In genomic region chr21:45076245-45076661, GRCh38 we compare ENCODE assay signal across 8 cellular contexts. TPM values are rescaled to one million over a fixed set of nuclear protein-coding genes. Genes with fewer than 3 reads are reported as not detected.
A peak's percentile ranks its signal among the peaks of the same experiment; 100 is the strongest.
DNase-seq lines count a peak whose midpoint lies in the region; ATAC-seq and TF ChIP-seq lines count a peak whose summit lies in the region.

No MANE protein-coding gene starts in this region.

- peaks cover 0 to 14% (median 0%) of the 10 kb centered on the region in 11 experiments; a peak in 6 of 22 replicates for H3K36me3 ChIP-seq in BLaER1 treated with 17β-estradiol and CSF1 and Interleukin-3, amounts not matched to agents 10 nM and 100 nM
- H3K36me3 ChIP-seq in KMS-11 (ENCODE audit: insufficient read depth) (no peaks in the 10 kb centered on the region), adipocyte (ENCODE audit: control insufficient read depth, insufficient read depth, low read length, severe bottlenecking) (no peaks in the 10 kb centered on the region)

- H3K9me3 ChIP-seq in BLaER1 treated with 17β-estradiol and CSF1 and Interleukin-3, amounts not matched to agents 10 nM and 100 nM (replicated peaks in 1 of 11), result peaks cover 0 to 5% (median 0%) of the 10 kb centered on the region in 11 experiments; a peak in 5 of 22 replicates
- no peaks in the 10 kb centered on the region for H3K9me3 ChIP-seq in adipocyte (ENCODE audit: control insufficient read depth, low read length)

- POLR2A ChIA-PET in naive thymus-derived CD8-positive, alpha-beta T cell (lab: Charles Lee), result interaction anchor here (1.3 to 1.4 kb wide), 2 partner anchors 11 to 52 kb away, joined by 3 to 4 read pairs; no protein-coding TSS in a partner anchor

- peak overlapping the region; percentile 93 to 100 (median 97); a peak in 21 of 22 replicates for H3K4me2 ChIP-seq in BLaER1 treated with 17β-estradiol and CSF1 and Interleukin-3, amounts not matched to agents 10 nM and 100 nM
- H3K4me2 ChIP-seq in KMS-11, result peak overlapping the region; percentile 77; the same call in 1 of the 2 replicates

- intact Hi-C loops in posterior vena cava (cut with DNase I), result no loop called here

- no peak for TF ChIP-seq CTCF in KMS-11 (conservative IDR thresholded peaks at IDR 0.05; ENCODE audit: low read depth, low read length)

- peaks cover 62 to 81% (median 70%) of the 10 kb centered on the region in 10 experiments for H3K4me1 ChIP-seq in BLaER1 treated with 17β-estradiol and CSF1 and Interleukin-3, amounts not matched to agents 10 nM and 100 nM
- peaks cover 26% of the 10 kb centered on the region for H3K4me1 ChIP-seq in KMS-11 (ENCODE audit: low read depth, poor library complexity, severe bottlenecking)
- peaks cover 30% of the 10 kb centered on the region for H3K4me1 ChIP-seq in adipocyte (ENCODE audit: control insufficient read depth, insufficient read depth, low read length)

- peak overlapping the region in 7 of 11 experiments; percentile 1 to 89 (median 83); a peak in 13 of 22 replicates for H3K27ac ChIP-seq in BLaER1 treated with 17β-estradiol and CSF1 and Interleukin-3, amounts not matched to agents 10 nM and 100 nM
- H3K27ac ChIP-seq in KMS-11, result no peak overlapping the region

- DNase-seq in adipocyte (ENCODE audit: low read depth), result peak; percentile 15
- DNase-seq in naive thymus-derived CD8-positive, alpha-beta T cell, result no peak
- no peak for DNase-seq in occipital lobe (lab: John Stamatoyannopoulos, UW)
- no peak for DNase-seq in posterior vena cava (ENCODE audit: low spot score)

- peak overlapping the region; percentile 19 to 93 (median 89) for H3K27ac Mint-ChIP-seq in naive thymus-derived CD8-positive, alpha-beta T cell

- H3K79me2 ChIP-seq in KMS-11 (ENCODE audit: insufficient read depth, low read depth), result peaks cover 15% of the 10 kb centered on the region

- peak overlapping the region in 9 of 11 experiments; percentile 81 to 97 (median 89); a peak in 14 of 22 replicates for H3K9ac ChIP-seq in BLaER1 treated with 17β-estradiol and CSF1 and Interleukin-3, amounts not matched to agents 10 nM and 100 nM
- no peak overlapping the region for H3K9ac ChIP-seq in KMS-11
- peak overlapping the region; percentile 88 for H3K9ac ChIP-seq in adipocyte (ENCODE audit: low read length)

- no peak for ATAC-seq in naive thymus-derived CD8-positive, alpha-beta T cell
- no peak for ATAC-seq in HG02870 (IDR thresholded peaks at IDR 0.05; ENCODE audit: unreplicated experiment)
- no peak for ATAC-seq in GM21825 (IDR thresholded peaks at IDR 0.05; ENCODE audit: unreplicated experiment)

- H3K9me3 Mint-ChIP-seq in naive thymus-derived CD8-positive, alpha-beta T cell, result no peaks in the 10 kb centered on the region

- no peak overlapping the region for H2AFZ ChIP-seq in KMS-11 (ENCODE audit: low read depth)

- H3K36me3 Mint-ChIP-seq in naive thymus-derived CD8-positive, alpha-beta T cell, result no peaks in the 10 kb centered on the region

- no peaks in the 10 kb centered on the region for H3K27me3 Mint-ChIP-seq in naive thymus-derived CD8-positive, alpha-beta T cell

- peaks cover 40 to 69% (median 60%) of the 10 kb centered on the region in 4 donors for H3K4me1 Mint-ChIP-seq in naive thymus-derived CD8-positive, alpha-beta T cell

- H3K4me3 Mint-ChIP-seq in naive thymus-derived CD8-positive, alpha-beta T cell, result peak overlapping the region; percentile 77 to 95 (median 88)

- peaks cover 0 to 20% (median 6%) of the 10 kb centered on the region in 11 experiments; a peak in 10 of 22 replicates for H3K27me3 ChIP-seq in BLaER1 treated with 17β-estradiol and CSF1 and Interleukin-3, amounts not matched to agents 10 nM and 100 nM
- H3K27me3 ChIP-seq in KMS-11 (ENCODE audit: insufficient read depth, low read depth) (no peaks in the 10 kb centered on the region), adipocyte (replicated peaks; ENCODE audit: control insufficient read depth, insufficient read depth, low read length) (no peaks in the 10 kb centered on the region)

- peak overlapping the region in 8 of 10 experiments; percentile 92 to 100 (median 95); a peak in 16 of 20 replicates for H3K4me3 ChIP-seq in BLaER1 treated with 17β-estradiol and CSF1 and Interleukin-3, amounts not matched to agents 10 nM and 100 nM
- H3K4me3 ChIP-seq in KMS-11 (IDR thresholded peaks at IDR 0.05; ENCODE audit: insufficient read depth, low read depth, low read length) (no peak overlapping the region), adipocyte (ENCODE audit: low read length) (peak overlapping the region; percentile 92)

- peaks cover 0 to 24% (median 15%) of the 10 kb centered on the region in 11 experiments; a peak in 13 of 22 replicates for H4K20me1 ChIP-seq in BLaER1 treated with 17β-estradiol and CSF1 and Interleukin-3, amounts not matched to agents 10 nM and 100 nM
- H4K20me1 ChIP-seq in KMS-11 (ENCODE audit: insufficient read depth), result no peaks in the 10 kb centered on the region

RNA-seq across cellular contexts. Expression of gene ADARB1, which starts 1.9 kb away (rescaled TPM):
- total RNA-seq in naive thymus-derived CD8-positive, alpha-beta T cell, result 10 to 100 TPM; 34.3 to 36.9 TPM
- polyA plus RNA-seq in naive thymus-derived CD8-positive, alpha-beta T cell, result 1 to 10 TPM; 2.9 to 7.7 (median 5.2) TPM
- total RNA-seq in occipital lobe (17.0 TPM), posterior vena cava (10 to 100 TPM; 72.4 to 85.6 TPM)
